1 cellular context compared by ENCODE assay signal in the genomic region with DNA sequence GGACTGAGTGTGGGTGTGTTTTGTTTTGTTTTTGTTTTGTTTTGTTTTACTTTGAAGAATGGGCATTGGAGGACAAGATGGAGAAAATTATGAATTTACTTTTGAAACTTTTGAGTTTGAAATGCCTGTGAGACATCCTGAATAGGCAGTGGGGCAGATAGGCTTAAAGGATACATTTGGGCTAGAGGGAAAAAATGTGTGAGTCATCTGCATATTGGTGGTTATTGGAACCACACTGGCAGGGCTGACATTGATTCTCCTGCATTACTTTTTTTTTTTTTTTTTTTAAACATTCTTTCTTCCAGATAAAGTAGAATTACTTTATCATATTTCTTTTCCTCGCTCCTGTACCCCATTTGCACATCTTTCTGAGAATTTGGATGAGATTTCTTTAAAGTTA.
TF ChIP-seq lines count a peak whose summit lies in the region.

No MANE protein-coding gene starts in this region.

TF ChIP-seq in IMR-90, 13 proteins besides CTCF, POLR2A, EP300 and RAD21:
- TF ChIP-seq MAFK (IDR thresholded peaks at IDR 0.05; ENCODE audit: low read depth, low read length) (no peak), CHD1 (IDR thresholded peaks at IDR 0.05; ENCODE audit: low read depth, low read length) (no peak), SMC3 (IDR thresholded peaks at IDR 0.05; ENCODE audit: low read depth, low read length) (no peak), MXI1 (IDR thresholded peaks at IDR 0.05; ENCODE audit: borderline replicate concordance, low read depth, low read length) (no peak), NFE2L2 (IDR thresholded peaks at IDR 0.05; ENCODE audit: low read depth, low read length) (no peak), CEBPB (IDR thresholded peaks at IDR 0.05; ENCODE audit: low read depth, low read length) (no peak), FOS (IDR thresholded peaks at IDR 0.05; ENCODE audit: low read depth, low read length) (no peak), MAZ (IDR thresholded peaks at IDR 0.05; ENCODE audit: borderline replicate concordance, low read depth, low read length) (no peak), BHLHE40 (IDR thresholded peaks at IDR 0.05; ENCODE audit: low read depth, low read length) (no peak), RCOR1 (IDR thresholded peaks at IDR 0.05; ENCODE audit: insufficient replicate concordance, low read length) (no peak), RFX5 (IDR thresholded peaks at IDR 0.05; ENCODE audit: low read depth, low read length) (no peak)
- TF ChIP-seq, protein P1, sequence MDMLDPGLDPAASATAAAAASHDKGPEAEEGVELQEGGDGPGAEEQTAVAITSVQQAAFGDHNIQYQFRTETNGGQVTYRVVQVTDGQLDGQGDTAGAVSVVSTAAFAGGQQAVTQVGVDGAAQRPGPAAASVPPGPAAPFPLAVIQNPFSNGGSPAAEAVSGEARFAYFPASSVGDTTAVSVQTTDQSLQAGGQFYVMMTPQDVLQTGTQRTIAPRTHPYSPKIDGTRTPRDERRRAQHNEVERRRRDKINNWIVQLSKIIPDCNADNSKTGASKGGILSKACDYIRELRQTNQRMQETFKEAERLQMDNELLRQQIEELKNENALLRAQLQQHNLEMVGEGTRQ (IDR thresholded peaks at IDR 0.05; ENCODE audit: low read depth, low read length): no peak
- TF ChIP-seq, protein P2, sequence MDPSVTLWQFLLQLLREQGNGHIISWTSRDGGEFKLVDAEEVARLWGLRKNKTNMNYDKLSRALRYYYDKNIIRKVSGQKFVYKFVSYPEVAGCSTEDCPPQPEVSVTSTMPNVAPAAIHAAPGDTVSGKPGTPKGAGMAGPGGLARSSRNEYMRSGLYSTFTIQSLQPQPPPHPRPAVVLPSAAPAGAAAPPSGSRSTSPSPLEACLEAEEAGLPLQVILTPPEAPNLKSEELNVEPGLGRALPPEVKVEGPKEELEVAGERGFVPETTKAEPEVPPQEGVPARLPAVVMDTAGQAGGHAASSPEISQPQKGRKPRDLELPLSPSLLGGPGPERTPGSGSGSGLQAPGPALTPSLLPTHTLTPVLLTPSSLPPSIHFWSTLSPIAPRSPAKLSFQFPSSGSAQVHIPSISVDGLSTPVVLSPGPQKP (IDR thresholded peaks at IDR 0.05; ENCODE audit: borderline replicate concordance, low read depth, low read length): no peak
